ENCODE assay signal across 25 cellular contexts in genomic region chr20:46169245-46170171, GRCh38.
"Had no signal": no experiment of that assay in that cellular context is flagged by ENCODE, and none has a peak within 500 bp of the region (broad histone marks: within the 10 kb centered on the region; RNA-seq: fewer than 3 reads in every experiment).

No MANE protein-coding gene starts in this region.

- H3K4me3 ChIP-seq: lung, prostate gland, right atrium auricular region, thyroid gland had no signal

- H3K36me3 Mint-ChIP-seq: activated naive CD4-positive, alpha-beta T cell treated with anti-CD3 and anti-CD28 coated beads, Interleukin-2, amount 10 ng/mL, durations not matched to agents 7 days and 5 days had no signal

- H3K4me1 ChIP-seq: prostate gland, right atrium auricular region, thyroid gland had no signal

- H3K36me3 ChIP-seq: prostate gland, right atrium auricular region, thyroid gland had no signal

- H3K27ac Mint-ChIP-seq: activated CD4-positive, alpha-beta T cell treated with anti-CD3 and anti-CD28 coated beads, Interleukin-2, amount 10 ng/mL, durations not matched to agents 24 days and 14 days; activated CD8-positive, alpha-beta T cell treated with anti-CD3 and anti-CD28 coated beads, Interleukin-2, amount 10 ng/mL, durations not matched to agents 7 days and 5 days; activated naive CD4-positive, alpha-beta T cell treated with anti-CD3 and anti-CD28 coated beads, Interleukin-2, amount 10 ng/mL, durations not matched to agents 7 days and 5 days; activated T-cell treated with anti-CD3 and anti-CD28 coated beads, Interleukin-2, amount 50 U/mL, for 24 hours; activated T-helper 2 cell treated with anti-CD3 and anti-CD28 coated beads, Interferon-gamma antibody, Interleukin-2, Interleukin-4, amounts not matched to agents 10 μg/mL and 5 μg/mL and 100 μg/mL, durations not matched to agents 14 hours and 24 hours and 36 hours; dendritic cell treated with granulocyte-macrophage colony-stimulating factor and Interleukin-4, amounts not matched to agents 40 ng/mL and 50 ng/mL, for 4 days had no signal

- H3K4me3 Mint-ChIP-seq: activated CD4-positive, alpha-beta T cell treated with anti-CD3 and anti-CD28 coated beads, Interleukin-2, amount 10 ng/mL, durations not matched to agents 24 days and 14 days; activated CD8-positive, alpha-beta T cell treated with anti-CD3 and anti-CD28 coated beads, Interleukin-2, amount 10 ng/mL, durations not matched to agents 7 days and 5 days; activated naive CD4-positive, alpha-beta T cell treated with anti-CD3 and anti-CD28 coated beads, Interleukin-2, amount 10 ng/mL, durations not matched to agents 7 days and 5 days; activated T-cell treated with anti-CD3 and anti-CD28 coated beads, Interleukin-2, amount 50 U/mL, for 24 hours; dendritic cell treated with granulocyte-macrophage colony-stimulating factor and Interleukin-4, amounts not matched to agents 40 ng/mL and 50 ng/mL, for 4 days; neural crest cell had no signal

- ATAC-seq: activated CD8-positive, alpha-beta T cell treated with anti-CD3 and anti-CD28 coated beads, Interleukin-2, amount 10 ng/mL, durations not matched to agents 7 days and 5 days; left lobe of liver had no signal

- H3K27ac ChIP-seq: prostate gland, right atrium auricular region, thyroid gland had no signal

- H3K4me1 Mint-ChIP-seq: activated CD4-positive, alpha-beta T cell treated with anti-CD3 and anti-CD28 coated beads, Interleukin-2, amount 10 ng/mL, durations not matched to agents 24 days and 14 days; activated naive CD4-positive, alpha-beta T cell treated with anti-CD3 and anti-CD28 coated beads, Interleukin-2, amount 10 ng/mL, durations not matched to agents 7 days and 5 days; neural crest cell had no signal

- H3K9me3 ChIP-seq: prostate gland, thyroid gland had no signal

- H3K9me3 Mint-ChIP-seq: activated CD4-positive, alpha-beta T cell treated with anti-CD3 and anti-CD28 coated beads, Interleukin-2, amount 10 ng/mL, durations not matched to agents 24 days and 14 days; activated naive CD4-positive, alpha-beta T cell treated with anti-CD3 and anti-CD28 coated beads, Interleukin-2, amount 10 ng/mL, durations not matched to agents 7 days and 5 days; activated T-cell treated with anti-CD3 and anti-CD28 coated beads, Interleukin-2, amount 50 U/mL, for 24 hours; activated T-helper 2 cell treated with anti-CD3 and anti-CD28 coated beads, Interferon-gamma antibody, Interleukin-2, Interleukin-4, amounts not matched to agents 10 μg/mL and 5 μg/mL and 100 μg/mL, durations not matched to agents 14 hours and 24 hours and 36 hours; dendritic cell treated with granulocyte-macrophage colony-stimulating factor and Interleukin-4, amounts not matched to agents 40 ng/mL and 50 ng/mL, for 4 days; neural crest cell had no signal

- DNase-seq: activated CD4-positive, alpha-beta T cell treated with anti-CD3 and anti-CD28 coated beads, Interleukin-2, amount 10 ng/mL, durations not matched to agents 24 days and 14 days; activated CD8-positive, alpha-beta T cell treated with anti-CD3 and anti-CD28 coated beads, Interleukin-2, amount 10 ng/mL, durations not matched to agents 7 days and 5 days; activated naive CD4-positive, alpha-beta T cell treated with anti-CD3 and anti-CD28 coated beads, Interleukin-2, amount 10 ng/mL, durations not matched to agents 7 days and 5 days; activated T-cell treated with anti-CD3 and anti-CD28 coated beads, Interleukin-2, amount 50 U/mL, for 24 hours; aorta; cerebellar nuclear complex; effector CD8-positive, alpha-beta T cell; glutamatergic neuron; hippocampal formation; islet precursor cell; midbrain; stimulated activated CD4-positive, alpha-beta T cell treated with anti-CD3 and anti-CD28 coated beads, Interleukin-12 subunit alpha, Interleukin-12 subunit beta, amount 100 ng/mL, for 4 hours; stimulated activated CD4-positive, alpha-beta T cell treated with anti-CD3 and anti-CD28 coated beads, Interleukin-1b, Interleukin-23, amount 100 ng/mL, for 48 hours; stimulated activated CD8-positive, alpha-beta memory T cell treated with anti-CD3 and anti-CD28 coated beads, Interleukin-4, amount 100 ng/mL, for 48 hours; stimulated activated naive CD4-positive, alpha-beta T cell; T-helper 1 cell; T-helper 9 cell; thyroid gland had no signal
